In the genomic region with DNA sequence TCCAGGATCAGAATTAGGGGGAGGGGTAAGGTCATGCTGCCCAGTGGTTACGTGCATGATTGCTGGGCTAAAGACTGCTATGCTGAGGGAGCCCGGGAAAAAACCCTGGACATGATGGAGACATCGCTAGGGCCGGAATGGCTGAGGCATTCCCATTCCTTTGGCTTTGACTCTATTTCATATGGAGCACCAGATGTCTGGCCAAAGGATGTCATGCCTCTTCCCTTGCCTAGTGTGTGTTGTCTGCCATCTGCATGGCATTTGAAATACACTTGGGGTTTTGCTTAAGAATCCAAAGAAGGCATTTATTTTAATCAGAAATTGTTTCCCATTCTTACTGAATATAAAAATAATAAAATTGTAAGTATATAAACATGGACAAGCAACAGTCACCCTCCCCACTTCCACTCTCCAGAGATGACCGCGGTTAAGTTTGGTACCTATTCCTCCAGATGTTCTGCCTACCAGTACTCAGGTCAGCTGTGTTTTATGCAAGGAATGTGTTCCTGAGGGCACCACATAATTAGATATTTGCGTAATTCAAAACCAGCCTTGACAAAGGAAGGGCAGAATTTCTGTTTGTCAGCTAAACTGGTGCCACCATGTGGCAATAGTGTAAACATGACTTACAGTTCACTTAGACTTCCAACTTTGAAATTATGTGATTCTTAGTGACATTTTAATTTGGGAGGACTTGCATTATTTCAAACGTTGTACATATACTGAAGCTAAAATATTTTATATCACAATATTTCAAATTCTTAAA, we compare ENCODE assay signal across 8 cellular contexts.
A peak's percentile ranks its signal among the peaks of the same experiment; 100 is the strongest.
DNase-seq lines count a peak whose midpoint lies in the region; ATAC-seq and TF ChIP-seq lines count a peak whose summit lies in the region.

No MANE protein-coding gene starts in this region.

- POLR2A ChIA-PET in Panc1 (lab: Charles Lee), result no interaction called here

- CTCF ChIA-PET in Panc1 (lab: Charles Lee), result interaction anchor here (0.6 kb wide), 1 partner anchor 67 kb away, joined by 3 read pairs; no protein-coding TSS in a partner anchor

- DNase-seq in DMS153 treated with DMSO at 0.1 percent for 48 hours (lab: John Stamatoyannopoulos, UW; ENCODE audit: unreplicated experiment) (peak; percentile 42), HFFc6 (peak; percentile 49), Panc1 (ENCODE audit: low read depth, low spot score) (peak; percentile 12), fibroblast of pulmonary artery (ENCODE audit: low read depth) (peak; percentile 81), thoracic aorta (ENCODE audit: low spot score) (no peak)

- H3K27ac ChIP-seq in Panc1 (ENCODE audit: low read length) (no peak overlapping the region), thoracic aorta (no peak overlapping the region)

- H3K36me3 ChIP-seq in Panc1 (ENCODE audit: control insufficient read depth, insufficient read depth, low read length) (no peaks in the 10 kb centered on the region), thoracic aorta (no peaks in the 10 kb centered on the region)

- H3K27me3 Mint-ChIP-seq in HFFc6 (ENCODE audit: insufficient read depth), result no peaks in the 10 kb centered on the region; the same call in 1 of the 2 replicates

- TF ChIP-seq CTCF in HFFc6 (IDR thresholded peaks at IDR 0.05) (peak; percentile 71), Panc1 (IDR thresholded peaks at IDR 0.05) (peak; percentile 56), fibroblast of pulmonary artery (IDR thresholded peaks at IDR 0.05; ENCODE audit: low read length, missing control alignments) (peak; percentile 37), thoracic aorta (IDR thresholded peaks at IDR 0.05) (peak; percentile 25)

- H3K9me3 ChIP-seq in Panc1 (ENCODE audit: control insufficient read depth, insufficient read depth, low read depth, low read length) (no peaks in the 10 kb centered on the region), thoracic aorta (no peaks in the 10 kb centered on the region)

- in situ Hi-C loops in Panc1 (cut with HindIII; ENCODE audit: low pct_unique_long_range_greater_than_20kb, low sequenced_read_pairs), result no loop called here

- H3K4me3 Mint-ChIP-seq in HFFc6, result no peak overlapping the region

- no peaks in the 10 kb centered on the region for H3K27me3 ChIP-seq in Panc1 (ENCODE audit: control insufficient read depth, insufficient read depth, low read length)
- H3K27me3 ChIP-seq in thoracic aorta (replicated peaks; ENCODE audit: insufficient read depth), result no peaks in the 10 kb centered on the region

- no peaks in the 10 kb centered on the region for H3K9me3 Mint-ChIP-seq in HFFc6

- ATAC-seq in Panc1 (peak; percentile 71; the same call in 1 of the 2 replicates), thoracic aorta (ENCODE audit: insufficient number of reproducible peaks, low FRiP score, low read depth) (peak; percentile 36), HG03196 (IDR thresholded peaks at IDR 0.05; ENCODE audit: unreplicated experiment) (no peak), HG02588 (IDR thresholded peaks at IDR 0.05; ENCODE audit: unreplicated experiment) (no peak), HG03045 (IDR thresholded peaks at IDR 0.05; ENCODE audit: unreplicated experiment) (no peak)

- peak overlapping the region; percentile 24; the same call in 1 of the 2 replicates for H3K27ac Mint-ChIP-seq in HFFc6

- H3K36me3 Mint-ChIP-seq in HFFc6 (ENCODE audit: low read depth), result no peaks in the 10 kb centered on the region

- BruUV-seq in Panc1 (replicated peaks; lab: Mats Ljungman, UMichigan), result no TSS peak

- intact Hi-C loops in Panc1 (cut with micrococcal nuclease; ENCODE audit: unreplicated experiment), result loop anchor here (2.0 kb wide), 1 partner anchor 271 kb away; no protein-coding TSS in a partner anchor

- peaks cover 20% of the 10 kb centered on the region for H3K4me1 Mint-ChIP-seq in HFFc6 (ENCODE audit: low read depth)

- H3K4me3 ChIP-seq in Panc1 (ENCODE audit: low read depth in 2 of 2, low read length in 2 of 2) (no peak overlapping the region), fibroblast of pulmonary artery (replicated peaks; ENCODE audit: low read depth, low read length) (no peak overlapping the region), thoracic aorta (no peak overlapping the region)

- H3K4me1 ChIP-seq in Panc1 (ENCODE audit: control insufficient read depth, insufficient read depth, low read length), result no peaks in the 10 kb centered on the region
- H3K4me1 ChIP-seq in thoracic aorta (ENCODE audit: control insufficient read depth in 1 of 2, low read depth in 2 of 2), result no peaks in the 10 kb centered on the region

Comparison
In these comparisons a context has a peak if more than half of its experiments do, and no peak if none do; other contexts are left out.
1. ATAC-seq: peak in Panc1 (single experiment) and thoracic aorta (single experiment); none in HG03196 (single experiment), HG02588 (single experiment) and HG03045 (single experiment).
2. Peak in every context shown above with its lines, with median percentiles within 50 percentile points of each other: CTCF ChIP-seq.